ENCODE assay signal across 23 cellular contexts in genomic region chr16:12412890-12413289, GRCh38.
"Had no signal": no experiment of that assay in that cellular context is flagged by ENCODE, and none has a peak within 500 bp of the region (broad histone marks: within the 10 kb centered on the region; RNA-seq: fewer than 3 reads in every experiment).

No MANE protein-coding gene starts in this region.

- H3K9me3 Mint-ChIP-seq: activated CD4-positive, alpha-beta memory T cell treated with anti-CD3 and anti-CD28 coated beads for 36 hours; activated CD4-positive, alpha-beta T cell treated with anti-CD3 and anti-CD28 coated beads, Interleukin-2, amount 10 ng/mL, durations not matched to agents 7 days and 5 days; activated naive CD8-positive, alpha-beta T cell treated with anti-CD3 and anti-CD28 coated beads for 36 hours; activated T-cell treated with anti-CD3 and anti-CD28 coated beads, Interleukin-2, amount 50 U/mL, for 4 hours; T-cell had no signal

- FAIRE-seq: TTC549 had no signal

- H3K27ac Mint-ChIP-seq: activated CD4-positive, alpha-beta memory T cell treated with anti-CD3 and anti-CD28 coated beads for 36 hours; activated CD4-positive, alpha-beta T cell treated with anti-CD3 and anti-CD28 coated beads, Interleukin-2, amount 10 ng/mL, durations not matched to agents 7 days and 5 days; activated naive CD8-positive, alpha-beta T cell treated with anti-CD3 and anti-CD28 coated beads for 36 hours; T-cell had no signal

- H3K4me3 Mint-ChIP-seq: activated CD4-positive, alpha-beta memory T cell treated with anti-CD3 and anti-CD28 coated beads for 36 hours; activated CD4-positive, alpha-beta T cell treated with anti-CD3 and anti-CD28 coated beads, Interleukin-2, amount 10 ng/mL, durations not matched to agents 7 days and 5 days; activated naive CD8-positive, alpha-beta T cell treated with anti-CD3 and anti-CD28 coated beads for 36 hours; activated T-cell treated with anti-CD3 and anti-CD28 coated beads, Interleukin-2, amount 50 U/mL, for 4 hours; T-cell had no signal

- H3K27ac ChIP-seq: brain microvascular endothelial cell, cardiac muscle cell had no signal

- H3K4me3 ChIP-seq: cardiac muscle cell had no signal

- H3K36me3 ChIP-seq: brain microvascular endothelial cell, cardiac muscle cell had no signal

- ATAC-seq: activated T-cell treated with anti-CD3 and anti-CD28 coated beads, Interleukin-2, amount 50 U/mL, for 4 hours; T-cell had no signal

- H3K27me3 ChIP-seq: brain microvascular endothelial cell, cardiac muscle cell had no signal

- H3K27me3 Mint-ChIP-seq: activated CD4-positive, alpha-beta memory T cell treated with anti-CD3 and anti-CD28 coated beads for 36 hours; activated CD4-positive, alpha-beta T cell treated with anti-CD3 and anti-CD28 coated beads, Interleukin-2, amount 10 ng/mL, durations not matched to agents 7 days and 5 days; activated naive CD8-positive, alpha-beta T cell treated with anti-CD3 and anti-CD28 coated beads for 36 hours; T-cell had no signal

- H3K36me3 Mint-ChIP-seq: activated CD4-positive, alpha-beta memory T cell treated with anti-CD3 and anti-CD28 coated beads for 36 hours; activated naive CD8-positive, alpha-beta T cell treated with anti-CD3 and anti-CD28 coated beads for 36 hours had no signal

- DNase-seq: activated CD4-positive, alpha-beta memory T cell treated with anti-CD3 and anti-CD28 coated beads for 36 hours; activated CD4-positive, alpha-beta T cell treated with anti-CD3 and anti-CD28 coated beads, Interleukin-2, amount 10 ng/mL, durations not matched to agents 7 days and 5 days; activated CD4-positive, CD25-positive, alpha-beta regulatory T cell; activated CD8-positive, alpha-beta memory T cell treated with anti-CD3 and anti-CD28 coated beads for 24 hours; activated effector memory CD4-positive, alpha-beta T cell treated with anti-CD3 and anti-CD28 coated beads, Interleukin-2, amount 50 U/mL, for 16 hours; activated naive CD4-positive, alpha-beta T cell treated with Interleukin-2 at 50 U/mL for 16 hours; activated naive CD8-positive, alpha-beta T cell treated with anti-CD3 and anti-CD28 coated beads for 36 hours; activated T-cell treated with anti-CD3 and anti-CD28 coated beads, Interleukin-2, amount 50 U/mL, for 4 hours; brain microvascular endothelial cell; Kasumi-1; KBM-7; NCI-H1048; NCI-H1930; NCI-H345; NCI-H510A; NCI-H526 treated with DMSO at 0.1 percent for 48 hours; NCI-H82; SIG-M5; T-cell; T-helper 2 cell; T1000 had no signal
